Comparison of ENCODE assay signal across 8 cellular contexts in genomic region chr3:23740517-23741402, GRCh38.
DNase-seq lines count a peak whose midpoint lies in the region; ATAC-seq, FAIRE-seq and TF ChIP-seq lines count a peak whose summit lies in the region.

No MANE protein-coding gene starts in this region.

- FAIRE-seq in bronchial epithelial cell (lab: Jason Lieb, UNC) = peak; percentile 7

- ATAC-seq in HG02759 (IDR thresholded peaks at IDR 0.05; ENCODE audit: unreplicated experiment) = peak; percentile 93

- peak; percentile 40 for DNase-seq in SIG-M5 treated with dmso at 0.1 percent for 504 hours (lab: John Stamatoyannopoulos, UW; ENCODE audit: unreplicated experiment)
- no peak for DNase-seq in SIG-M5 (lab: John Stamatoyannopoulos, UW)
- DNase-seq in NCI-H460 (ENCODE audit: extremely low read depth, low read depth) = peak; percentile 90
- DNase-seq in bronchial epithelial cell (ENCODE audit: low read depth) = peak; percentile 99
- DNase-seq in stimulated activated CD4-positive, alpha-beta T cell treated with anti-CD3 and anti-CD28 coated beads, TNF-alpha, amount 100 ng/mL, for 48 hours (ENCODE audit: low read depth in 3 of 3) = peak in 2 of 3 donors; percentile 19 to 29
- DNase-seq in pons (ENCODE audit: low spot score) = no peak
- DNase-seq in DMS 273 (lab: John Stamatoyannopoulos, UW; ENCODE audit: unreplicated experiment) = no peak

- H3K27me3 ChIP-seq in bronchial epithelial cell (ENCODE audit: control insufficient read depth, insufficient read depth, low read length) = no peaks in the 10 kb centered on the region

- no peak overlapping the region for H3K4me3 ChIP-seq in bronchial epithelial cell (ENCODE audit: low read depth, low read length)

- TF ChIP-seq CTCF in bronchial epithelial cell (IDR thresholded peaks at IDR 0.05; ENCODE audit: insufficient read depth, low read length, severe bottlenecking) = no peak

- H3K36me3 ChIP-seq in bronchial epithelial cell (ENCODE audit: control insufficient read depth, insufficient read depth, low read length) = no peaks in the 10 kb centered on the region

Comparison
In these comparisons a context has a peak if more than half of its experiments do, and no peak if none do; other contexts are left out.
1. DNase-seq: peak in SIG-M5 treated with dmso at 0.1 percent for 504 hours (single experiment), NCI-H460 (single experiment), bronchial epithelial cell (single experiment) and stimulated activated CD4-positive, alpha-beta T cell treated with anti-CD3 and anti-CD28 coated beads, TNF-alpha, amount 100 ng/mL, for 48 hours (2 of 3); none in SIG-M5 (single experiment), pons (single experiment) and DMS 273 (single experiment).